In genomic region chr3:47109393-47109792, GRCh38 we compare ENCODE assay signal across 1 cellular context.
TF ChIP-seq lines count a peak whose summit lies in the region.

No MANE protein-coding gene starts in this region.

TF ChIP-seq in H1, 55 proteins besides CTCF, POLR2A, EP300 and RAD21:
- TF ChIP-seq SIRT6 (IDR thresholded peaks at IDR 0.05; ENCODE audit: low read length), result no peak
- TF ChIP-seq SIN3A (conservative IDR thresholded peaks at IDR 0.05 in 1 of 2, IDR thresholded peaks at IDR 0.05 in 1 of 2; ENCODE audit: low read depth in 1 of 2, low read length in 2 of 2), result no peak
- no peak for TF ChIP-seq RFX5 (IDR thresholded peaks at IDR 0.05; ENCODE audit: borderline replicate concordance, low read depth, low read length)
- no peak for TF ChIP-seq SRF (IDR thresholded peaks at IDR 0.05; ENCODE audit: low read depth, low read length)
- TF ChIP-seq SP2 (IDR thresholded peaks at IDR 0.05; ENCODE audit: low read length), result no peak
- no peak for TF ChIP-seq ATF2 (IDR thresholded peaks at IDR 0.05; ENCODE audit: low read length)
- no peak for TF ChIP-seq RXRA (IDR thresholded peaks at IDR 0.05; ENCODE audit: insufficient read depth, low read depth, low read length)
- TF ChIP-seq JUN (IDR thresholded peaks at IDR 0.05; ENCODE audit: low read depth, low read length), result no peak
- TF ChIP-seq KDM4A (IDR thresholded peaks at IDR 0.05; ENCODE audit: low read depth, low read length, severe bottlenecking), result no peak
- TF ChIP-seq POLR2AphosphoS5 (IDR thresholded peaks at IDR 0.05; ENCODE audit: low read depth, low read length), result no peak
- TF ChIP-seq ZNF274 (IDR thresholded peaks at IDR 0.05; ENCODE audit: borderline replicate concordance, extremely low read depth, low read length), result no peak
- TF ChIP-seq GTF2F1 (IDR thresholded peaks at IDR 0.05; ENCODE audit: borderline replicate concordance, low read depth, low read length), result no peak
- TF ChIP-seq CTBP2 (IDR thresholded peaks at IDR 0.05; ENCODE audit: borderline replicate concordance, insufficient read depth, insufficient read length, low read length), result no peak
- no peak for TF ChIP-seq HDAC6 (IDR thresholded peaks at IDR 0.05; ENCODE audit: low read depth, low read length)
- TF ChIP-seq EGR1 (IDR thresholded peaks at IDR 0.05; ENCODE audit: borderline replicate concordance, low read depth, low read length), result no peak
- no peak for TF ChIP-seq BCL11A (IDR thresholded peaks at IDR 0.05; ENCODE audit: low read depth in 2 of 2, low read length in 2 of 2)
- TF ChIP-seq CHD1 (IDR thresholded peaks at IDR 0.05; ENCODE audit: low read depth, low read length), result no peak
- TF ChIP-seq NANOG (IDR thresholded peaks at IDR 0.05; ENCODE audit: insufficient read depth, low read depth, low read length, poor library complexity, severe bottlenecking), result no peak
- no peak for TF ChIP-seq NRF1 (IDR thresholded peaks at IDR 0.05; ENCODE audit: low read depth, low read length)
